In the genomic region with DNA sequence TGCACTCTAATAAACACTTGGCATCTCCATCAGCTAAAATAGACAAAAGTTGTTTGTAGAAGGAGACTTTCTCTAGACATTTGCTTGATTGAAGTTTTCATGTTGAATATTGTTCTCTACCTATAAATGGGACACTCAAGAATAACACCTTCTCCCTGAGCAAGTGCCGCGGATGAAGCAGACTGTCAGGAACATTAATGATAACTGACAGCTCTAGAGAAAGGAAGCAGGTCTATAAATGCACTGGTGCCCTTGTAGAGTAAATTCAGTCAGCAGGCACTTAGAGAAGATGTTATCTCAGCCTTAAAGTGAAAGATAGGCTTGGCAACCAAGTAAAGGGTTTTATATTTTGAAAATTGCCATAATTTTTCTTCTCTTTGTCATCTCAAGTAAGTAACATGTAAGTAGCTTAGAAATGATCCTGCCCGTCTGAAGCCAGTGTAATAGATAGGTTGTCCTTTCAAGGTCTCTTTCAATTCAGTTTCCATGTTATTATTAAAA, we compare ENCODE assay signal across 3 cellular contexts.
"Had no signal": no experiment of that assay in that cellular context is flagged by ENCODE, and none has a peak within 500 bp of the region (broad histone marks: within the 10 kb centered on the region; RNA-seq: fewer than 3 reads in every experiment).

No MANE protein-coding gene starts in this region.

- H3K4me3 ChIP-seq: GM12878 had no signal

- DNase-seq: GDM1, GF-D8 had no signal
